Comparison of ENCODE assay signal across 8 cellular contexts in genomic region chr20:13325033-13325432, GRCh38.
DNase-seq lines count a peak whose midpoint lies in the region; ATAC-seq and TF ChIP-seq lines count a peak whose summit lies in the region.

No MANE protein-coding gene starts in this region.

- no peaks in the 10 kb centered on the region for H3K9me3 ChIP-seq in HCT116 (ENCODE audit: control insufficient read depth in 1 of 2, insufficient read depth in 1 of 2, low read depth in 1 of 2, low read length in 2 of 2)
- no peaks in the 10 kb centered on the region for H3K9me3 ChIP-seq in naive thymus-derived CD4-positive, alpha-beta T cell (ENCODE audit: control insufficient read depth in 2 of 3, low read length in 3 of 3)

- H3K27ac Mint-ChIP-seq in naive thymus-derived CD4-positive, alpha-beta T cell = no peak overlapping the region
- H3K27ac Mint-ChIP-seq in activated CD4-positive, alpha-beta memory T cell treated with anti-CD3 and anti-CD28 coated beads for 36 hours = no peak overlapping the region

- no peaks in the 10 kb centered on the region for H3K4me1 ChIP-seq in HCT116 (ENCODE audit: control insufficient read depth in 1 of 2, insufficient read depth in 2 of 2, low read length in 2 of 2)
- H3K4me1 ChIP-seq in naive thymus-derived CD4-positive, alpha-beta T cell (ENCODE audit: control insufficient read depth in 2 of 2, insufficient read depth in 2 of 2, low read length in 2 of 2) = no peaks in the 10 kb centered on the region

- BruUV-seq in HCT116 (replicated peaks; lab: Mats Ljungman, UMichigan) = no TSS peak

- TF ChIP-seq POLR2A in HCT116 (IDR thresholded peaks at IDR 0.05; ENCODE audit: borderline replicate concordance, extremely low read depth, insufficient read depth, insufficient read length) = no peak

- H3K27me3 Mint-ChIP-seq in naive thymus-derived CD4-positive, alpha-beta T cell = peaks cover 6 to 24% (median 14%) of the 10 kb centered on the region in 5 donors
- H3K27me3 Mint-ChIP-seq in activated CD4-positive, alpha-beta memory T cell treated with anti-CD3 and anti-CD28 coated beads for 36 hours = peaks cover 15% of the 10 kb centered on the region

- H3K4me3 Mint-ChIP-seq in naive thymus-derived CD4-positive, alpha-beta T cell = no peak overlapping the region
- H3K4me3 Mint-ChIP-seq in activated CD4-positive, alpha-beta memory T cell treated with anti-CD3 and anti-CD28 coated beads for 36 hours = no peak overlapping the region

- no peak overlapping the region for H3K27ac ChIP-seq in HCT116 (ENCODE audit: low read depth, low read length)
- no peak overlapping the region for H3K27ac ChIP-seq in naive thymus-derived CD4-positive, alpha-beta T cell (ENCODE audit: low read depth, low read length)

- TF ChIP-seq RAD21 in HCT116 (IDR thresholded peaks at IDR 0.05; ENCODE audit: low read depth) = peak; percentile 57

- H3K79me2 ChIP-seq in HCT116 (ENCODE audit: insufficient read depth, low read length) = no peaks in the 10 kb centered on the region

- H3K4me3 ChIP-seq in HCT116 (replicated peaks in 1 of 2; ENCODE audit: low read depth in 1 of 2, low read length in 2 of 2) (no peak overlapping the region), WI38 (ENCODE audit: low read depth, low read length) (no peak overlapping the region)
- H3K4me3 ChIP-seq in naive thymus-derived CD4-positive, alpha-beta T cell (ENCODE audit: low read length) = no peak overlapping the region

- peak; percentile 86 for ATAC-seq in HCT116
- peak; percentile 90 for ATAC-seq in left lobe of liver
- ATAC-seq in naive thymus-derived CD4-positive, alpha-beta T cell = no peak

- CTCF ChIA-PET in HCT116 (lab: Charles Lee) = interaction anchor here (0.6 to 1.9 kb wide), 9 partner anchors 11 to 463 kb away, joined by 3 to 39 read pairs (median 5); no protein-coding TSS in a partner anchor
- CTCF ChIA-PET in naive thymus-derived CD4-positive, alpha-beta T cell (lab: Charles Lee) = no interaction called here
- CTCF ChIA-PET in activated CD4-positive, alpha-beta memory T cell treated with anti-CD3 and anti-CD28 coated beads for 36 hours (lab: Charles Lee) = interaction anchor here (0.8 to 0.9 kb wide), 2 partner anchors 222 to 225 kb away, joined by 3 to 5 read pairs; no protein-coding TSS in a partner anchor

- no peaks in the 10 kb centered on the region for H4K20me1 ChIP-seq in HCT116 (ENCODE audit: insufficient read depth)

- peaks cover 0 to 13% (median 0%) of the 10 kb centered on the region in 11 donors for H3K9me3 Mint-ChIP-seq in naive thymus-derived CD4-positive, alpha-beta T cell
- H3K9me3 Mint-ChIP-seq in activated CD4-positive, alpha-beta memory T cell treated with anti-CD3 and anti-CD28 coated beads for 36 hours = peaks cover 8% of the 10 kb centered on the region

- H3K36me3 Mint-ChIP-seq in naive thymus-derived CD4-positive, alpha-beta T cell = no peaks in the 10 kb centered on the region
- no peaks in the 10 kb centered on the region for H3K36me3 Mint-ChIP-seq in activated CD4-positive, alpha-beta memory T cell treated with anti-CD3 and anti-CD28 coated beads for 36 hours

- no peak overlapping the region for H3K4me2 ChIP-seq in HCT116 (ENCODE audit: low read length)

- DNase-seq in CMK (ENCODE audit: low read depth) = peak; percentile 22
- peak; percentile 18 for DNase-seq in HCT116 (ENCODE audit: low read depth, low spot score)
- no peak for DNase-seq in left lobe of liver (ENCODE audit: low spot score)
- no peak for DNase-seq in naive thymus-derived CD4-positive, alpha-beta T cell
- DNase-seq in anterior cingulate cortex (lab: John Stamatoyannopoulos, UW) = no peak
- DNase-seq in activated CD4-positive, alpha-beta memory T cell treated with anti-CD3 and anti-CD28 coated beads for 36 hours = no peak
- DNase-seq in activated effector memory CD4-positive, alpha-beta T cell treated with anti-CD3 and anti-CD28 coated beads, Interleukin-2, amount 50 U/mL, for 16 hours = no peak

- H3K36me3 ChIP-seq in HCT116 (ENCODE audit: control insufficient read depth in 1 of 2, insufficient read depth in 2 of 2, low read length in 2 of 2) = no peaks in the 10 kb centered on the region
- H3K36me3 ChIP-seq in naive thymus-derived CD4-positive, alpha-beta T cell (ENCODE audit: control insufficient read depth in 2 of 3, insufficient read depth in 3 of 3, low read length in 3 of 3) = no peaks in the 10 kb centered on the region

- TF ChIP-seq CTCF in HCT116 (IDR thresholded peaks at IDR 0.05 in 2 of 3, conservative IDR thresholded peaks at IDR 0.05 in 1 of 3; ENCODE audit: borderline replicate concordance in 1 of 3, insufficient read depth in 1 of 3, low read depth in 2 of 3, low read length in 2 of 3) (peak; percentile 46 to 74 (median 56); a peak in 5 of 6 replicates), WI38 (IDR thresholded peaks at IDR 0.05; ENCODE audit: low read depth, low read length) (peak; percentile 26; the same call in 1 of the 2 replicates)

- H2AFZ ChIP-seq in HCT116 (ENCODE audit: low read depth, low read length, poor library complexity, severe bottlenecking) = no peak overlapping the region

- RAD21 ChIA-PET in HCT116 (lab: Charles Lee; ENCODE audit: low non-redundant PET in 1 of 2, low total read pairs in 2 of 2, uncharacterized antibody in 2 of 2, unreplicated experiment in 2 of 2) = interaction anchor here (1.1 to 1.6 kb wide), 2 partner anchors 222 kb away, joined by 3 to 4 read pairs; no protein-coding TSS in a partner anchor

- H3K4me1 Mint-ChIP-seq in naive thymus-derived CD4-positive, alpha-beta T cell = peaks cover 4 to 11% (median 7%) of the 10 kb centered on the region in 7 donors
- peaks cover 3% of the 10 kb centered on the region for H3K4me1 Mint-ChIP-seq in activated CD4-positive, alpha-beta memory T cell treated with anti-CD3 and anti-CD28 coated beads for 36 hours (ENCODE audit: low read depth)

- no peaks in the 10 kb centered on the region for H3K9me2 ChIP-seq in HCT116 (ENCODE audit: insufficient read depth)

- intact Hi-C loops in HCT116 (cut with micrococcal nuclease) = loop anchor here (1.0 to 5.0 kb wide), 2 partner anchors 221 to 447 kb away; no protein-coding TSS in a partner anchor
- intact Hi-C loops in naive thymus-derived CD4-positive, alpha-beta T cell (cut with micrococcal nuclease) = no loop called here
- intact Hi-C loops in activated CD4-positive, alpha-beta memory T cell treated with anti-CD3 and anti-CD28 coated beads for 36 hours (cut with micrococcal nuclease) = no loop called here

- H3K27me3 ChIP-seq in HCT116 (ENCODE audit: insufficient read depth, low read length) = no peaks in the 10 kb centered on the region
- H3K27me3 ChIP-seq in naive thymus-derived CD4-positive, alpha-beta T cell (ENCODE audit: control insufficient read depth in 2 of 2, insufficient read depth in 2 of 2, low read length in 2 of 2) = no peaks in the 10 kb centered on the region

- POLR2A ChIA-PET in HCT116 (lab: Charles Lee) = no interaction called here
- POLR2A ChIA-PET in naive thymus-derived CD4-positive, alpha-beta T cell (lab: Charles Lee) = no interaction called here
- POLR2A ChIA-PET in activated CD4-positive, alpha-beta memory T cell treated with anti-CD3 and anti-CD28 coated beads for 36 hours (lab: Charles Lee) = no interaction called here

- H3K9ac ChIP-seq in HCT116 (ENCODE audit: low read length) = no peak overlapping the region

TF ChIP-seq in HCT116, 20 proteins besides CTCF, POLR2A, EP300 and RAD21:
- TF ChIP-seq SP1 (IDR thresholded peaks at IDR 0.05; ENCODE audit: low read depth) (no peak), SIN3A (IDR thresholded peaks at IDR 0.05; ENCODE audit: low read depth) (no peak), ELF1 (IDR thresholded peaks at IDR 0.05; ENCODE audit: borderline replicate concordance, low read depth) (no peak), EZH2phosphoT487 (IDR thresholded peaks at IDR 0.05; ENCODE audit: borderline replicate concordance) (no peak), EZH2 (IDR thresholded peaks at IDR 0.05) (no peak), ZBTB33 (IDR thresholded peaks at IDR 0.05; ENCODE audit: extremely low read depth, insufficient replicate concordance, low read length) (no peak)
- TF ChIP-seq, protein P1, sequence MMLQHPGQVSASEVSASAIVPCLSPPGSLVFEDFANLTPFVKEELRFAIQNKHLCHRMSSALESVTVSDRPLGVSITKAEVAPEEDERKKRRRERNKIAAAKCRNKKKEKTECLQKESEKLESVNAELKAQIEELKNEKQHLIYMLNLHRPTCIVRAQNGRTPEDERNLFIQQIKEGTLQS (IDR thresholded peaks at IDR 0.05) = no peak

Comparison
In these comparisons a context has a peak if more than half of its experiments do, and no peak if none do; other contexts are left out.
1. DNase-seq: peak in CMK (single experiment) and HCT116 (single experiment); none in left lobe of liver (single experiment), naive thymus-derived CD4-positive, alpha-beta T cell (0 of 9), anterior cingulate cortex (0 of 58), activated CD4-positive, alpha-beta memory T cell treated with anti-CD3 and anti-CD28 coated beads for 36 hours (single experiment) and activated effector memory CD4-positive, alpha-beta T cell treated with anti-CD3 and anti-CD28 coated beads, Interleukin-2, amount 50 U/mL, for 16 hours (single experiment).